Comparison of ENCODE assay signal across 11 cellular contexts in the genomic region with DNA sequence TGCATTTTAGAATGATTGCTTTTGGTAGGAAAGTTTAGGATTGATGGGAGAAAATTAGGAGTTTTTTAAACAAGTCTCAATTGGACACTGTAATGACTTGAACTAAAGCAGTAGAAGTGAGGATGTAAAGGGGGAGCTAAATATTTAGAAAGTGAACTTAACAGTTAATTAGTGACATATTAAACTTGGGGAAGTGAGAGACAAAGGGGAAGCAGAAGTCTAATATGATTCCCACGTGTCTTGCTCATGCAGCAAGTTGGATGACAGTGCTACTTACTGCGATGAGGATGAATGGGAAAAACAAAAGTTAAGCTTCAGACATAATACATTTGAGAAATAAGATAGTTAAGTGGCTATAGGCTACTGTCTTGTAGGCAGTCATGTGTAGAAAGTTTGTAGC.
"Had no signal": no experiment of that assay in that cellular context is flagged by ENCODE, and none has a peak within 500 bp of the region (broad histone marks: within the 10 kb centered on the region; RNA-seq: fewer than 3 reads in every experiment).

No MANE protein-coding gene starts in this region.

- H3K9me3 Mint-ChIP-seq: activated naive CD4-positive, alpha-beta T cell treated with anti-CD3 and anti-CD28 coated beads, Interleukin-2, amount 10 ng/mL, durations not matched to agents 7 days and 5 days had no signal

- H3K36me3 Mint-ChIP-seq: activated naive CD4-positive, alpha-beta T cell treated with anti-CD3 and anti-CD28 coated beads, Interleukin-2, amount 10 ng/mL, durations not matched to agents 7 days and 5 days had no signal

- ATAC-seq: heart right ventricle, left lobe of liver had no signal

- H3K27me3 Mint-ChIP-seq: activated naive CD4-positive, alpha-beta T cell treated with anti-CD3 and anti-CD28 coated beads, Interleukin-2, amount 10 ng/mL, durations not matched to agents 7 days and 5 days had no signal

- DNase-seq: activated CD4-positive, alpha-beta T cell treated with anti-CD3 and anti-CD28 coated beads, Interleukin-2, amount 50 U/mL, for 4 hours; activated CD4-positive, CD25-positive, alpha-beta regulatory T cell treated with anti-CD3 and anti-CD28 coated beads, Interleukin-2, amount 50 U/mL, for 72 hours; activated naive CD4-positive, alpha-beta T cell treated with anti-CD3 and anti-CD28 coated beads, Interleukin-2, amount 10 ng/mL, durations not matched to agents 7 days and 5 days; dorsolateral prefrontal cortex; endodermal cell; heart right ventricle; ovary; stimulated activated CD4-positive, alpha-beta T cell treated with anti-CD3 and anti-CD28 coated beads, Interleukin-12 subunit alpha, Interleukin-12 subunit beta, amount 100 ng/mL, for 4 hours; stimulated activated CD4-positive, alpha-beta T cell treated with anti-CD3 and anti-CD28 coated beads, Interleukin-2, amount 100 ng/mL, for 24 hours; thyroid gland had no signal

- H3K27ac Mint-ChIP-seq: activated naive CD4-positive, alpha-beta T cell treated with anti-CD3 and anti-CD28 coated beads, Interleukin-2, amount 10 ng/mL, durations not matched to agents 7 days and 5 days; endodermal cell had no signal

- H3K4me1 Mint-ChIP-seq: activated naive CD4-positive, alpha-beta T cell treated with anti-CD3 and anti-CD28 coated beads, Interleukin-2, amount 10 ng/mL, durations not matched to agents 7 days and 5 days had no signal

- H3K4me3 Mint-ChIP-seq: activated naive CD4-positive, alpha-beta T cell treated with anti-CD3 and anti-CD28 coated beads, Interleukin-2, amount 10 ng/mL, durations not matched to agents 7 days and 5 days; endodermal cell had no signal
